In genomic region chr14:100079606-100080005, GRCh38 we compare ENCODE assay signal across 11 cellular contexts. TPM values are rescaled to one million over a fixed set of nuclear protein-coding genes. Genes with fewer than 3 reads are reported as not detected.
A peak's percentile ranks its signal among the peaks of the same experiment; 100 is the strongest.
DNase-seq lines count a peak whose midpoint lies in the region; ATAC-seq and TF ChIP-seq lines count a peak whose summit lies in the region.
"Had no signal": no experiment of that assay in that cellular context is flagged by ENCODE, and none has a peak within 500 bp of the region (broad histone marks: within the 10 kb centered on the region; RNA-seq: fewer than 3 reads in every experiment).

No MANE protein-coding gene starts in this region.

- H3K27ac ChIP-seq in stomach, result peak overlapping the region in 3 of 5 donors; percentile 38 to 54 (median 51)
- H3K27ac ChIP-seq: parathyroid adenoma had no signal

- no peak for DNase-seq in activated naive CD4-positive, alpha-beta T cell treated with anti-CD3 and anti-CD28 coated beads for 36 hours
- DNase-seq in activated naive CD4-positive, alpha-beta T cell treated with Interleukin-2 at 50 U/mL for 16 hours, result no peak
- peak; percentile 13 for DNase-seq in activated CD4-positive, alpha-beta memory T cell treated with anti-CD3 and anti-CD28 coated beads for 36 hours
- DNase-seq in glutamatergic neuron (no peak), stomach (no peak), cerebellar cortex (ENCODE audit: low spot score) (no peak), NCI-H510A treated with DMSO at 0.1 percent for 48 hours (lab: John Stamatoyannopoulos, UW) (no peak), sciatic nerve (ENCODE audit: low spot score) (no peak)
- DNase-seq: trophoblast cell had no signal

- peaks cover 19% of the 10 kb centered on the region for H3K36me3 Mint-ChIP-seq in activated naive CD4-positive, alpha-beta T cell treated with anti-CD3 and anti-CD28 coated beads for 36 hours (ENCODE audit: low read depth)
- peaks cover 8% of the 10 kb centered on the region for H3K36me3 Mint-ChIP-seq in activated CD4-positive, alpha-beta memory T cell treated with anti-CD3 and anti-CD28 coated beads for 36 hours
- H3K36me3 Mint-ChIP-seq in glutamatergic neuron (ENCODE audit: unreplicated experiment), result no peaks in the 10 kb centered on the region

- peak overlapping the region; percentile 96 for H3K27ac Mint-ChIP-seq in activated naive CD4-positive, alpha-beta T cell treated with anti-CD3 and anti-CD28 coated beads for 36 hours
- H3K27ac Mint-ChIP-seq in activated CD4-positive, alpha-beta memory T cell treated with anti-CD3 and anti-CD28 coated beads for 36 hours, result peak overlapping the region; percentile 87
- H3K27ac Mint-ChIP-seq in glutamatergic neuron (ENCODE audit: unreplicated experiment), result peak overlapping the region; percentile 10

- no peak for TF ChIP-seq EP300 in stomach (IDR thresholded peaks at IDR 0.05)

- no peaks in the 10 kb centered on the region for H3K9me3 Mint-ChIP-seq in activated naive CD4-positive, alpha-beta T cell treated with anti-CD3 and anti-CD28 coated beads for 36 hours
- H3K9me3 Mint-ChIP-seq in activated CD4-positive, alpha-beta memory T cell treated with anti-CD3 and anti-CD28 coated beads for 36 hours, result no peaks in the 10 kb centered on the region
- peaks cover 6% of the 10 kb centered on the region for H3K9me3 Mint-ChIP-seq in glutamatergic neuron (ENCODE audit: unreplicated experiment)

- peaks cover 11 to 61% (median 34%) of the 10 kb centered on the region in 4 donors for H3K4me1 ChIP-seq in stomach
- H3K4me1 ChIP-seq: parathyroid adenoma had no signal

- peaks cover 94% of the 10 kb centered on the region for H3K4me1 Mint-ChIP-seq in activated naive CD4-positive, alpha-beta T cell treated with anti-CD3 and anti-CD28 coated beads for 36 hours (ENCODE audit: low read depth)
- peaks cover 96% of the 10 kb centered on the region for H3K4me1 Mint-ChIP-seq in activated CD4-positive, alpha-beta memory T cell treated with anti-CD3 and anti-CD28 coated beads for 36 hours (ENCODE audit: low read depth)
- peaks cover 39% of the 10 kb centered on the region for H3K4me1 Mint-ChIP-seq in glutamatergic neuron (ENCODE audit: low read depth, unreplicated experiment)

- no peak for ATAC-seq in sciatic nerve

- H3K27me3 Mint-ChIP-seq in activated naive CD4-positive, alpha-beta T cell treated with anti-CD3 and anti-CD28 coated beads for 36 hours (ENCODE audit: low read depth), result no peaks in the 10 kb centered on the region
- no peaks in the 10 kb centered on the region for H3K27me3 Mint-ChIP-seq in activated CD4-positive, alpha-beta memory T cell treated with anti-CD3 and anti-CD28 coated beads for 36 hours
- peaks cover 7% of the 10 kb centered on the region for H3K27me3 Mint-ChIP-seq in glutamatergic neuron (ENCODE audit: unreplicated experiment)

- intact Hi-C loops in activated naive CD4-positive, alpha-beta T cell treated with anti-CD3 and anti-CD28 coated beads for 36 hours (cut with micrococcal nuclease), result loop anchor here (1.0 to 10.0 kb wide), 5 partner anchors 11 to 1905 kb away; partner anchors contain the start of genes CCNK, SETD3 and YY1
- intact Hi-C loops in activated CD4-positive, alpha-beta memory T cell treated with anti-CD3 and anti-CD28 coated beads for 36 hours (cut with micrococcal nuclease), result loop anchor here (1.0 to 5.0 kb wide), 2 partner anchors 11 to 597 kb away; partner anchors contain the start of genes CCNK and SETD3
- intact Hi-C loops in stomach (cut with DNase I; ENCODE audit: low total_unique reads) (no loop called here), sciatic nerve (cut with DNase I) (no loop called here)

- H3K9me3 ChIP-seq in stomach, result no peaks in the 10 kb centered on the region

- peaks cover 0 to 3% (median under 1%) of the 10 kb centered on the region in 4 donors for H3K36me3 ChIP-seq in stomach

- 65 to 75% (median 73%) methylated on average over 6 of the region's 6 CpGs for WGBS in stomach, 5 donors

- H3K4me3 ChIP-seq in stomach, result no peak overlapping the region
- H3K4me3 ChIP-seq: coronary artery had no signal

- no peaks in the 10 kb centered on the region for H3K27me3 ChIP-seq in stomach

- CTCF ChIA-PET in activated naive CD4-positive, alpha-beta T cell treated with anti-CD3 and anti-CD28 coated beads for 36 hours (lab: Charles Lee), result interaction anchor here (1.3 to 34.6 kb wide), 6 partner anchors 9 to 76 kb away, joined by 3 to 932 read pairs (median 10); partner anchors contain the start of gene EVL
- CTCF ChIA-PET in activated CD4-positive, alpha-beta memory T cell treated with anti-CD3 and anti-CD28 coated beads for 36 hours (lab: Charles Lee), result interaction anchor here (1.0 to 9.7 kb wide), 9 partner anchors 9 to 113 kb away, joined by 3 to 217 read pairs (median 10); partner anchors contain the start of gene EVL

- POLR2A ChIA-PET in activated CD4-positive, alpha-beta memory T cell treated with anti-CD3 and anti-CD28 coated beads for 36 hours (lab: Charles Lee), result interaction anchor here (1.2 to 15.5 kb wide), 7 partner anchors 10 to 113 kb away, joined by 3 to 302 read pairs (median 8); partner anchors contain the start of gene EVL

- no peak for TF ChIP-seq CTCF in glutamatergic neuron (IDR thresholded peaks at IDR 0.05; ENCODE audit: partially characterized antibody, unreplicated experiment)
- no peak for TF ChIP-seq CTCF in stomach (IDR thresholded peaks at IDR 0.05)

- H3K4me3 Mint-ChIP-seq in activated naive CD4-positive, alpha-beta T cell treated with anti-CD3 and anti-CD28 coated beads for 36 hours, result peak overlapping the region; percentile 74
- peak overlapping the region; percentile 63 for H3K4me3 Mint-ChIP-seq in activated CD4-positive, alpha-beta memory T cell treated with anti-CD3 and anti-CD28 coated beads for 36 hours
- no peak overlapping the region for H3K4me3 Mint-ChIP-seq in glutamatergic neuron (ENCODE audit: unreplicated experiment)

- TF ChIP-seq POLR2A in stomach (IDR thresholded peaks at IDR 0.05), result no peak

RNA-seq across cellular contexts. Expression of gene EVL, which starts 14.4 kb away (rescaled TPM):
- 100 to 1,000 TPM; 173 to 175 TPM for total RNA-seq in activated naive CD4-positive, alpha-beta T cell treated with anti-CD3 and anti-CD28 coated beads for 36 hours
- total RNA-seq in activated CD4-positive, alpha-beta memory T cell treated with anti-CD3 and anti-CD28 coated beads for 36 hours, result 100 to 1,000 TPM; 174 to 180 TPM
- total RNA-seq in glutamatergic neuron (ENCODE audit: unreplicated experiment) (381 TPM), stomach (100 to 1,000 TPM in 1 of 5 donors, 10 to 100 TPM in 4; 23.3 to 111 (median 32.6) TPM), sciatic nerve (87.2 TPM)
- polyA plus RNA-seq in stomach, result 10 to 100 TPM; 35.7 to 64.9 (median 43.7) TPM

Comparison
In these comparisons a context has a peak if more than half of its experiments do, and no peak if none do; other contexts are left out.
1. H3K27ac Mint-ChIP-seq: peak in every context shown above with its lines; median percentile 96 in activated naive CD4-positive, alpha-beta T cell treated with anti-CD3 and anti-CD28 coated beads for 36 hours; 87 in activated CD4-positive, alpha-beta memory T cell treated with anti-CD3 and anti-CD28 coated beads for 36 hours; 10 in glutamatergic neuron.
2. intact Hi-C loops: an anchor here in activated naive CD4-positive, alpha-beta T cell treated with anti-CD3 and anti-CD28 coated beads for 36 hours (1.0 to 10.0 kb wide) and activated CD4-positive, alpha-beta memory T cell treated with anti-CD3 and anti-CD28 coated beads for 36 hours (1.0 to 5.0 kb wide); none called in stomach and sciatic nerve.